ENCODE assay signal across 9 cellular contexts in genomic region chr2:234290671-234291070, GRCh38.
A peak's percentile ranks its signal among the peaks of the same experiment; 100 is the strongest.
DNase-seq lines count a peak whose midpoint lies in the region; ATAC-seq, FAIRE-seq and TF ChIP-seq lines count a peak whose summit lies in the region.
"Had no signal": no experiment of that assay in that cellular context is flagged by ENCODE, and none has a peak within 500 bp of the region (broad histone marks: within the 10 kb centered on the region; RNA-seq: fewer than 3 reads in every experiment).

No MANE protein-coding gene starts in this region.

- intact Hi-C loops in kidney (cut with DNase I): no loop called here

- H3K4me3 ChIP-seq in Jurkat, Clone E6-1 (ENCODE audit: low read length): peak overlapping the region; percentile 25
- H3K4me3 ChIP-seq in kidney (ENCODE audit: low read length in 2 of 2): no peak overlapping the region

- H3K27ac ChIP-seq in kidney (ENCODE audit: low read depth in 2 of 2, low read length in 2 of 2): no peak overlapping the region

- H3K27me3 Mint-ChIP-seq in stimulated activated memory B cell treated with anti-CD40 and anti-IgM and Interleukin-4, amounts not matched to agents 10 μg/mL and 1 μg/mL and 100 μg/mL, for 72 hours: peaks cover 6% of the 10 kb centered on the region

- H3K36me3 ChIP-seq in kidney (ENCODE audit: control insufficient read depth in 1 of 2, insufficient read depth in 2 of 2, low read length in 2 of 2): no peaks in the 10 kb centered on the region

- peaks cover 0 to 5% of the 10 kb centered on the region in 2 donors for H3K4me1 ChIP-seq in kidney (ENCODE audit: control insufficient read depth in 1 of 2, insufficient read depth in 1 of 2, low read depth in 1 of 2, low read length in 2 of 2)

- H3K36me3 Mint-ChIP-seq in stimulated activated memory B cell treated with anti-CD40 and anti-IgM and Interleukin-4, amounts not matched to agents 10 μg/mL and 1 μg/mL and 100 μg/mL, for 72 hours: no peaks in the 10 kb centered on the region

- H3K4me3 Mint-ChIP-seq in stimulated activated memory B cell treated with anti-CD40 and anti-IgM and Interleukin-4, amounts not matched to agents 10 μg/mL and 1 μg/mL and 100 μg/mL, for 72 hours: peak overlapping the region; percentile 14
- H3K4me3 Mint-ChIP-seq: nephron had no signal

- TF ChIP-seq CTCF in kidney (IDR thresholded peaks at IDR 0.05; ENCODE audit: borderline replicate concordance, extremely low read depth, insufficient read depth): no peak

- H3K27ac Mint-ChIP-seq in stimulated activated memory B cell treated with anti-CD40 and anti-IgM and Interleukin-4, amounts not matched to agents 10 μg/mL and 1 μg/mL and 100 μg/mL, for 72 hours: peak overlapping the region; percentile 79
- H3K27ac Mint-ChIP-seq: nephron had no signal

- H3K9me3 ChIP-seq in kidney (ENCODE audit: control insufficient read depth in 1 of 2, low read length in 2 of 2): no peaks in the 10 kb centered on the region

- no peak overlapping the region for H3K9ac ChIP-seq in kidney (ENCODE audit: low read length in 2 of 2)

- FAIRE-seq in kidney (lab: Jason Lieb, UNC): no peak

- no peaks in the 10 kb centered on the region for H3K9me3 Mint-ChIP-seq in stimulated activated memory B cell treated with anti-CD40 and anti-IgM and Interleukin-4, amounts not matched to agents 10 μg/mL and 1 μg/mL and 100 μg/mL, for 72 hours
- H3K9me3 Mint-ChIP-seq: nephron had no signal

- DNase-seq in Jurkat, Clone E6-1 (ENCODE audit: low read depth, low spot score): peak; percentile 96
- peak; percentile 77 for DNase-seq in activated CD8-positive, alpha-beta memory T cell treated with anti-CD3 and anti-CD28 coated beads, Interleukin-2, amount 50 U/mL, for 48 hours
- DNase-seq in kidney (peak; percentile 80), HCEC 1CT (no peak), NCI-H1105 treated with DMSO at 0.1 percent for 48 hours (lab: John Stamatoyannopoulos, UW) (no peak), COR-L47 (lab: John Stamatoyannopoulos, UW) (no peak)

- peaks cover 53% of the 10 kb centered on the region for H3K4me1 Mint-ChIP-seq in stimulated activated memory B cell treated with anti-CD40 and anti-IgM and Interleukin-4, amounts not matched to agents 10 μg/mL and 1 μg/mL and 100 μg/mL, for 72 hours

- ATAC-seq in GM19463 (IDR thresholded peaks at IDR 0.05; ENCODE audit: unreplicated experiment): peak; percentile 65
- peak; percentile 94 for ATAC-seq in stimulated activated memory B cell treated with anti-CD40 and anti-IgM and Interleukin-4, amounts not matched to agents 10 μg/mL and 1 μg/mL and 100 μg/mL, for 72 hours

Comparison
In these comparisons a context has a peak if more than half of its experiments do, and no peak if none do; other contexts are left out.
1. DNase-seq: peak in Jurkat, Clone E6-1 (single experiment), activated CD8-positive, alpha-beta memory T cell treated with anti-CD3 and anti-CD28 coated beads, Interleukin-2, amount 50 U/mL, for 48 hours (single experiment) and kidney (single experiment); none in HCEC 1CT (single experiment), NCI-H1105 treated with DMSO at 0.1 percent for 48 hours (single experiment) and COR-L47 (single experiment).